Comparison of ENCODE assay signal across 22 cellular contexts in genomic region chr1:231236131-231236571, GRCh38.
DNase-seq lines count a peak whose midpoint lies in the region; ATAC-seq and TF ChIP-seq lines count a peak whose summit lies in the region.
"Had no signal": no experiment of that assay in that cellular context is flagged by ENCODE, and none has a peak within 500 bp of the region (broad histone marks: within the 10 kb centered on the region; RNA-seq: fewer than 3 reads in every experiment).

No MANE protein-coding gene starts in this region.

- H3K27me3 ChIP-seq in mucosa of rectum (ENCODE audit: control insufficient read depth in 2 of 2, insufficient read depth in 2 of 2, low read length in 2 of 2) (no peaks in the 10 kb centered on the region), subcutaneous abdominal adipose tissue (ENCODE audit: control insufficient read depth in 5 of 5, insufficient read depth in 4 of 5, low read length in 5 of 5) (no peaks in the 10 kb centered on the region)

- ATAC-seq in GM18505 (IDR thresholded peaks at IDR 0.05; ENCODE audit: unreplicated experiment) = no peak
- ATAC-seq: effector memory CD8-positive, alpha-beta T cell; lower lobe of right lung; natural killer cell; WTC11 had no signal

- H3K4me1 ChIP-seq in mucosa of rectum (ENCODE audit: control insufficient read depth in 2 of 2, insufficient read depth in 2 of 2, low read length in 2 of 2) (peaks cover 23 to 47% of the 10 kb centered on the region in 2 donors), subcutaneous abdominal adipose tissue (ENCODE audit: control insufficient read depth in 5 of 5, insufficient read depth in 5 of 5, low read length in 5 of 5) (peaks cover 0 to 50% (median 45%) of the 10 kb centered on the region in 5 donors)

- no peak overlapping the region for H3K9ac ChIP-seq in mucosa of rectum (ENCODE audit: low read depth in 1 of 2, low read length in 2 of 2)
- no peak overlapping the region for H3K9ac ChIP-seq in subcutaneous abdominal adipose tissue (ENCODE audit: low read length in 5 of 5)
- H3K9ac ChIP-seq: parathyroid adenoma had no signal

- peak overlapping the region; percentile 73 for H3K27ac ChIP-seq in VCaP
- peak overlapping the region; percentile 59 to 60 for H3K27ac ChIP-seq in mucosa of rectum (ENCODE audit: low read depth in 2 of 2, low read length in 2 of 2)
- H3K27ac ChIP-seq in subcutaneous abdominal adipose tissue (ENCODE audit: low read depth, low read length) = peak overlapping the region; percentile 0
- H3K27ac ChIP-seq: lower lobe of right lung, parathyroid adenoma, PC-9 had no signal

- DNase-seq in NCI-H2107 treated with DMSO at 0.1 percent for 48 hours (lab: John Stamatoyannopoulos, UW; ENCODE audit: unreplicated experiment) (peak; percentile 52), NCI-H2107 (lab: John Stamatoyannopoulos, UW) (no peak), NCI-H1105 (lab: John Stamatoyannopoulos, UW) (no peak)
- no peak for DNase-seq in activated CD8-positive, alpha-beta memory T cell treated with anti-CD3 and anti-CD28 coated beads, Interleukin-2, amount 50 U/mL, for 4 hours
- DNase-seq: activated CD4-positive, alpha-beta T cell treated with anti-CD3 and anti-CD28 coated beads, Interleukin-2, amount 50 U/mL, for 48 hours; activated naive CD4-positive, alpha-beta T cell treated with Interleukin-2 at 50 U/mL for 16 hours; cerebellar nuclear complex; effector memory CD8-positive, alpha-beta T cell; HCEC 1CT; lower lobe of right lung; natural killer cell; NCI-H526; PC-9; stimulated activated CD4-positive, alpha-beta T cell treated with anti-CD3 and anti-CD28 coated beads, Interleukin-4, amount 100 ng/mL, for 4 hours; T-helper 2 cell had no signal

- no peak for TF ChIP-seq CTCF in VCaP (conservative IDR thresholded peaks at IDR 0.05)

- H3K36me3 ChIP-seq in mucosa of rectum (ENCODE audit: control insufficient read depth in 2 of 2, insufficient read depth in 2 of 2, low read length in 2 of 2) (peaks cover 16 to 19% of the 10 kb centered on the region in 2 donors), subcutaneous abdominal adipose tissue (ENCODE audit: control insufficient read depth in 5 of 5, insufficient read depth in 5 of 5, low read length in 5 of 5) (peaks cover 2 to 26% (median 14%) of the 10 kb centered on the region in 5 donors)

- H3K9me3 ChIP-seq in mucosa of rectum (ENCODE audit: control insufficient read depth in 2 of 2, low read length in 2 of 2) (no peaks in the 10 kb centered on the region), subcutaneous abdominal adipose tissue (ENCODE audit: control insufficient read depth in 5 of 5, low read length in 5 of 5) (no peaks in the 10 kb centered on the region)
- H3K9me3 ChIP-seq: lower lobe of right lung had no signal

- no peak for TF ChIP-seq POLR2A in GM18505 (IDR thresholded peaks at IDR 0.05; ENCODE audit: borderline replicate concordance, extremely low read depth, insufficient read depth, insufficient read length)

- H3K4me3 ChIP-seq in mucosa of rectum (ENCODE audit: low read length in 2 of 2) (peak overlapping the region in 1 of 2 donors; percentile 4), subcutaneous abdominal adipose tissue (ENCODE audit: low read depth in 1 of 5, low read length in 5 of 5) (no peak overlapping the region)
- H3K4me3 ChIP-seq: lower lobe of right lung, PC-9, smooth muscle cell had no signal

Comparison
In these comparisons a context has a peak if more than half of its experiments do, and no peak if none do; other contexts are left out.
1. H3K27ac ChIP-seq: peak in every context shown above with its lines; median percentile 73 in VCaP; 60 in mucosa of rectum; 0 in subcutaneous abdominal adipose tissue.